In the genomic region with DNA sequence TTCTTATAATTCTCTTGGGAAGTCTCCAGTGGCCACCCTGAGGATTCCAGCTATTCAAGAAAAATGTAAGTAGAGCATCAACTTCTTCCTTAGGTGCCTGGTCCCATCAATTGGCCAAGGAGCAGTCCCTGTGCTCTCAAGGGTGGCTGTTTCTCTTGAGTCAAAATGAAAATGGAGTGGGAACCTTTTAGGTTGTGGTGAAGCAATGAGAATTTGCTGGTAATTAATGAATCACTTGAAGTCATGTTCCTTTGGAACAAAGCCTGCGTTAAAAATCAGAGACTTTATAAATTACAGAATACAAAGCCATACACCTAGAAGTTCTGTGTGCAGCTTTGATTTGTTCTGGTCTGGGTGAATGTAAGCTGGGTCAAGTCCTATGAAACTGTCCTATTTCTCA, we compare ENCODE assay signal across 18 cellular contexts. TPM values are rescaled to one million over a fixed set of nuclear protein-coding genes. Genes with fewer than 3 reads are reported as not detected.
DNase-seq lines count a peak whose midpoint lies in the region; ATAC-seq, FAIRE-seq and TF ChIP-seq lines count a peak whose summit lies in the region.
"Had no signal": no experiment of that assay in that cellular context is flagged by ENCODE, and none has a peak within 500 bp of the region (broad histone marks: within the 10 kb centered on the region; RNA-seq: fewer than 3 reads in every experiment).

No MANE protein-coding gene starts in this region.

- H3K36me3 Mint-ChIP-seq in memory B cell, result peaks cover 2% of the 10 kb centered on the region
- no peaks in the 10 kb centered on the region for H3K36me3 Mint-ChIP-seq in activated CD8-positive, alpha-beta memory T cell treated with anti-CD3 and anti-CD28 coated beads, Interleukin-2, amount 10 ng/mL, durations not matched to agents 7 days and 5 days

- no peak overlapping the region for H3K4me3 ChIP-seq in adrenal gland
- H3K4me3 ChIP-seq: SJSA1 had no signal

- H3K27me3 ChIP-seq in adrenal gland, result no peaks in the 10 kb centered on the region
- H3K27me3 ChIP-seq: SJSA1 had no signal

- FAIRE-seq in GM12892 (lab: Jason Lieb, UNC) (peak; percentile 46), GM19239 (lab: Jason Lieb, UNC) (peak; percentile 87)

- TF ChIP-seq POLR2A in GM12892 (IDR thresholded peaks at IDR 0.05; ENCODE audit: low read depth, low read length) (no peak), adrenal gland (IDR thresholded peaks at IDR 0.05) (no peak)

- H3K36me3 ChIP-seq in adrenal gland (replicated peaks in 1 of 2), result no peaks in the 10 kb centered on the region
- H3K36me3 ChIP-seq: SJSA1 had no signal

- H3K27ac ChIP-seq in adrenal gland, result no peak overlapping the region
- H3K27ac ChIP-seq: SJSA1 had no signal

- TF ChIP-seq CTCF in adrenal gland (IDR thresholded peaks at IDR 0.05), result no peak

- DNase-seq in GM12892 (ENCODE audit: insufficient read length) (no peak), GM19239 (ENCODE audit: insufficient read length, low spot score) (no peak), memory B cell (ENCODE audit: low spot score in 2 of 2) (no peak), adrenal gland (no peak), RKO (ENCODE audit: low spot score) (no peak)
- DNase-seq in activated CD8-positive, alpha-beta memory T cell treated with anti-CD3 and anti-CD28 coated beads, Interleukin-2, amount 10 ng/mL, durations not matched to agents 7 days and 5 days, result no peak
- DNase-seq: Calu3, DMS79, NCI-H1417, NCI-H1930, NCI-H2171, NCI-H510A, RPMI8226 had no signal

- peak overlapping the region; percentile 48 for H3K27ac Mint-ChIP-seq in memory B cell
- H3K27ac Mint-ChIP-seq in activated CD8-positive, alpha-beta memory T cell treated with anti-CD3 and anti-CD28 coated beads, Interleukin-2, amount 10 ng/mL, durations not matched to agents 7 days and 5 days, result no peak overlapping the region
- H3K27ac Mint-ChIP-seq: HFFc6 had no signal

- CTCF ChIA-PET in activated CD8-positive, alpha-beta memory T cell treated with anti-CD3 and anti-CD28 coated beads, Interleukin-2, amount 10 ng/mL, durations not matched to agents 7 days and 5 days (lab: Charles Lee), result no interaction called here

- no peaks in the 10 kb centered on the region for H3K9me3 ChIP-seq in adrenal gland (replicated peaks in 1 of 3)
- H3K9me3 ChIP-seq: SJSA1 had no signal

- H3K4me3 Mint-ChIP-seq in memory B cell, result no peak overlapping the region
- no peak overlapping the region for H3K4me3 Mint-ChIP-seq in activated CD8-positive, alpha-beta memory T cell treated with anti-CD3 and anti-CD28 coated beads, Interleukin-2, amount 10 ng/mL, durations not matched to agents 7 days and 5 days
- H3K4me3 Mint-ChIP-seq: HFFc6 had no signal

- peaks cover 8% of the 10 kb centered on the region for H3K27me3 Mint-ChIP-seq in memory B cell
- H3K27me3 Mint-ChIP-seq in activated CD8-positive, alpha-beta memory T cell treated with anti-CD3 and anti-CD28 coated beads, Interleukin-2, amount 10 ng/mL, durations not matched to agents 7 days and 5 days, result peaks cover 30% of the 10 kb centered on the region

- WGBS in adrenal gland, 4 donors, result 89 to 92% (median 90%) methylated on average over 1 of the region's 1 CpG

- intact Hi-C loops in adrenal gland (cut with DNase I), result no loop called here

- peaks cover 2% of the 10 kb centered on the region for H3K9me3 Mint-ChIP-seq in memory B cell
- peaks cover 2% of the 10 kb centered on the region for H3K9me3 Mint-ChIP-seq in activated CD8-positive, alpha-beta memory T cell treated with anti-CD3 and anti-CD28 coated beads, Interleukin-2, amount 10 ng/mL, durations not matched to agents 7 days and 5 days (ENCODE audit: low read depth)
- H3K9me3 Mint-ChIP-seq: HFFc6 had no signal

- H3K4me1 Mint-ChIP-seq in memory B cell, result peaks cover 13% of the 10 kb centered on the region
- H3K4me1 Mint-ChIP-seq in activated CD8-positive, alpha-beta memory T cell treated with anti-CD3 and anti-CD28 coated beads, Interleukin-2, amount 10 ng/mL, durations not matched to agents 7 days and 5 days, result peaks cover 41% of the 10 kb centered on the region

- H3K4me1 ChIP-seq in adrenal gland (replicated peaks in 1 of 2), result no peaks in the 10 kb centered on the region

- ATAC-seq in HG03354 (IDR thresholded peaks at IDR 0.05; ENCODE audit: poor library complexity, severe bottlenecking, unreplicated experiment) (peak; percentile 33), memory B cell (ENCODE audit: low read depth) (no peak), GM18498 (IDR thresholded peaks at IDR 0.05; ENCODE audit: unreplicated experiment) (no peak)
- no peak for ATAC-seq in activated CD8-positive, alpha-beta memory T cell treated with anti-CD3 and anti-CD28 coated beads, Interleukin-2, amount 10 ng/mL, durations not matched to agents 7 days and 5 days

RNA-seq across cellular contexts. Expression of a gene that starts 48.9 kb away (rescaled TPM):
- not detected for polyA plus RNA-seq in GM12892 (2012; ENCODE audit: missing spikeins)
- not detected for total RNA-seq in adrenal gland
- under 1 TPM in 1 of 3 donors, not detected in 2; 0.05 TPM for polyA plus RNA-seq in adrenal gland
- total RNA-seq in activated CD8-positive, alpha-beta memory T cell treated with anti-CD3 and anti-CD28 coated beads, Interleukin-2, amount 10 ng/mL, durations not matched to agents 7 days and 5 days, result not detected
- total RNA-seq: G401 had no signal
